ENCODE assay signal across 8 cellular contexts in the genomic region with DNA sequence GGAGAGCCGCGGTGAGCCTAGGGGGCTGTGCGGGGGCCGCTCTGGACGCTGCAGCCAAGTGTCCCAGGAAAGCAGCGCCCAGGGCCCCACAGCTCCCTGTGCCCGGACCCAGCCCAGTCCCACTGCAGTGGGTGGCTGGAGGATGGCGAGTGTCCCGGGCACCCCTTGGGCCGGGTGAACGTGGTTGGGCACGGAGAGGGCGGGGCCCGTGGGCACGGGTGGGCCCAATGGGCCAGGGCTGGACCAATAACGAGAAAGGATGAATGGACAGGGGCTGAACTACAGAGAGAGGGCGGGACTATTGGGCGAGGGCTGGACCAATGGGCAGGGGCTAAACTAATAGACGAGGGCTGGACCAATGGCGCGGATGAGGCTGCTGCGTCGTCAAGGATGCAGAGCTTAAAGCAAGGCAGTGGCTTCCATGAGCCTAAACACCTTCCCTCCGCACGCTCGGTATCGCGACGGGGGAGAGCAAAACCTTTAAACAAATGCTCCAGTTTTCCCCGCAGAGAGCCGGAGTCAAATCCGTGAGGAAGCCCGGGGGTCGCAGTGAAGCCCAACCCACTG.
DNase-seq lines count a peak whose midpoint lies in the region; ATAC-seq and FAIRE-seq lines count a peak whose summit lies in the region.

No MANE protein-coding gene starts in this region.

- ATAC-seq in GM19043 (IDR thresholded peaks at IDR 0.05; ENCODE audit: low read depth, unreplicated experiment) (peak; percentile 96), HG03378 (IDR thresholded peaks at IDR 0.05; ENCODE audit: unreplicated experiment) (peak; percentile 85)

- peak; percentile 38 for FAIRE-seq in colon (lab: Jason Lieb, UNC)

- peak; percentile 95 for DNase-seq in AG20443 (ENCODE audit: low spot score)
- peak; percentile 96 for DNase-seq in NCI-H446 treated with DMSO at 0.1 percent for 48 hours (lab: John Stamatoyannopoulos, UW)
- peak; percentile 92 for DNase-seq in activated CD4-positive, CD25-positive, alpha-beta regulatory T cell treated with anti-CD3 and anti-CD28 coated beads, Interleukin-2, amount 50 U/mL, for 72 hours
- peak; percentile 98 for DNase-seq in kidney tubule cell (ENCODE audit: low spot score)
- peak; percentile 71 to 94 (median 84) for DNase-seq in stimulated activated CD4-positive, alpha-beta T cell treated with anti-CD3 and anti-CD28 coated beads, Interleukin-1b, Interleukin-23, amount 100 ng/mL, for 24 hours (ENCODE audit: low read depth in 4 of 4, low spot score in 1 of 4)

Comparison
In these comparisons a context has a peak if more than half of its experiments do, and no peak if none do; other contexts are left out.
1. Peak in every context shown above with its lines: DNase-seq and ATAC-seq.